Comparison of ENCODE assay signal across 9 cellular contexts in the genomic region with DNA sequence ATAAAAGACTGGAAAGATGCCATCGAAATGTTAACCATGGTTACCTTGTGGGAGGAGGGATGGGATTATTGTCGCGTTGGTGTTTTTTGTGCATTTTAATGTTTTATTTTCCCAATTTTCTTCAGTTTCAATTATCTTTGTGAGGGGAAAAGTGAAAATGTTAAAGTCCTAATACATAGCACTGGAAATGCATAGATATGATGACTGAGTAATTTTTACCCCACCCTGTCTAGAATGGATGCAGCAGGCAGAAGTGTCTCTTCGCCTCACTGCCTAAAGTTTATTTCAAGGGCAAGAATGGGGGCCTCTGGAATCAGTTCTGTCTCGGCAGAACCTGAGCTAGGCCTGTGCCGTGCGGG. TPM values are rescaled to one million over a fixed set of nuclear protein-coding genes. Genes with fewer than 3 reads are reported as not detected.
DNase-seq lines count a peak whose midpoint lies in the region; ATAC-seq and TF ChIP-seq lines count a peak whose summit lies in the region.
"Had no signal": no experiment of that assay in that cellular context is flagged by ENCODE, and none has a peak within 500 bp of the region (broad histone marks: within the 10 kb centered on the region; RNA-seq: fewer than 3 reads in every experiment).

No MANE protein-coding gene starts in this region.

- H3K23ac ChIP-seq in mesenchymal stem cell (ENCODE audit: low read length in 2 of 2) = no peak overlapping the region

- H3K4ac ChIP-seq in mesenchymal stem cell (ENCODE audit: low read depth in 1 of 2, low read length in 2 of 2) = no peak overlapping the region

- no peak for ATAC-seq in HCT116
- ATAC-seq in foreskin keratinocyte = no peak

- H4K20me1 ChIP-seq in HCT116 (ENCODE audit: insufficient read depth) = no peaks in the 10 kb centered on the region

- no peak overlapping the region for H2BK15ac ChIP-seq in mesenchymal stem cell (ENCODE audit: low read depth, poor library complexity, severe bottlenecking)

- no peaks in the 10 kb centered on the region for H3K79me2 ChIP-seq in HCT116 (ENCODE audit: insufficient read depth, low read length)

- H3K4me3 ChIP-seq in BE2C (ENCODE audit: low read depth, low read length) = peak overlapping the region; percentile 59
- peak overlapping the region; percentile 43 to 68 for H3K4me3 ChIP-seq in HCT116 (replicated peaks in 1 of 2; ENCODE audit: low read depth in 1 of 2, low read length in 2 of 2)
- H3K4me3 ChIP-seq in mesenchymal stem cell (ENCODE audit: insufficient read depth in 1 of 2, low read depth in 1 of 2, low read length in 2 of 2) = peak overlapping the region in 1 of 2 experiments; percentile 62

- peak overlapping the region; percentile 95 for H3K4me2 ChIP-seq in HCT116 (ENCODE audit: low read length)
- peak overlapping the region; percentile 94 for H3K4me2 ChIP-seq in mesenchymal stem cell (ENCODE audit: low read length, poor library complexity, severe bottlenecking)

- H3K79me1 ChIP-seq in mesenchymal stem cell (replicated peaks; ENCODE audit: low read length, poor library complexity, severe bottlenecking) = no peaks in the 10 kb centered on the region

- H2BK5ac ChIP-seq in mesenchymal stem cell (ENCODE audit: low read depth, low read length, poor library complexity, severe bottlenecking) = no peak overlapping the region

- peaks cover 12% of the 10 kb centered on the region for H3K4me1 Mint-ChIP-seq in activated T-helper 2 cell treated with anti-CD3 and anti-CD28 coated beads, Interferon-gamma antibody, Interleukin-2, Interleukin-4, amounts not matched to agents 10 μg/mL and 5 μg/mL and 100 μg/mL, durations not matched to agents 14 hours and 24 hours and 36 hours (ENCODE audit: low read depth)

- peaks cover 64% of the 10 kb centered on the region for H3K27me3 ChIP-seq in BE2C
- H3K27me3 ChIP-seq in HCT116 (ENCODE audit: insufficient read depth, low read length) = no peaks in the 10 kb centered on the region
- peaks cover 64 to 75% of the 10 kb centered on the region in 2 experiments for H3K27me3 ChIP-seq in mesenchymal stem cell (ENCODE audit: control insufficient read depth in 1 of 2, insufficient read depth in 1 of 2, low read length in 2 of 2)
- peaks cover 76% of the 10 kb centered on the region for H3K27me3 ChIP-seq in foreskin keratinocyte

- intact Hi-C loops in HCT116 (cut with micrococcal nuclease) = loop anchor here (5.0 kb wide), 2 partner anchors 42 to 267 kb away; no protein-coding TSS in a partner anchor
- intact Hi-C loops in activated T-helper 2 cell treated with anti-CD3 and anti-CD28 coated beads, Interferon-gamma antibody, Interleukin-2, Interleukin-4, amounts not matched to agents 10 μg/mL and 5 μg/mL and 100 μg/mL, durations not matched to agents 14 hours and 24 hours and 36 hours (cut with micrococcal nuclease) = no loop called here

- BruUV-seq in HCT116 (replicated peaks; lab: Mats Ljungman, UMichigan) = no TSS peak

- no peak overlapping the region for H3K18ac ChIP-seq in mesenchymal stem cell (ENCODE audit: low read depth in 1 of 2, low read length in 2 of 2)

- peak overlapping the region; percentile 21 for H3K27ac ChIP-seq in HCT116 (ENCODE audit: low read depth, low read length)
- no peak overlapping the region for H3K27ac ChIP-seq in mesenchymal stem cell (ENCODE audit: low read length, poor library complexity, severe bottlenecking)
- no peak overlapping the region for H3K27ac ChIP-seq in foreskin keratinocyte

- H3K27ac Mint-ChIP-seq in activated T-helper 2 cell treated with anti-CD3 and anti-CD28 coated beads, Interferon-gamma antibody, Interleukin-2, Interleukin-4, amounts not matched to agents 10 μg/mL and 5 μg/mL and 100 μg/mL, durations not matched to agents 14 hours and 24 hours and 36 hours = no peak overlapping the region

- peaks cover 71% of the 10 kb centered on the region for H3K27me3 Mint-ChIP-seq in activated T-helper 2 cell treated with anti-CD3 and anti-CD28 coated beads, Interferon-gamma antibody, Interleukin-2, Interleukin-4, amounts not matched to agents 10 μg/mL and 5 μg/mL and 100 μg/mL, durations not matched to agents 14 hours and 24 hours and 36 hours (ENCODE audit: low read depth)

- DNase-seq in BE2C (no peak), HCT116 (ENCODE audit: low read depth, low spot score) (no peak), mesenchymal stem cell (no peak), dermis blood vessel endothelial cell (no peak), NCI-H748 treated with DMSO at 0.1 percent for 48 hours (lab: John Stamatoyannopoulos, UW) (no peak), foreskin keratinocyte (no peak), NCI-H2107 treated with DMSO at 0.1 percent for 48 hours (lab: John Stamatoyannopoulos, UW; ENCODE audit: unreplicated experiment) (no peak)
- DNase-seq in activated T-helper 2 cell treated with anti-CD3 and anti-CD28 coated beads, Interferon-gamma antibody, Interleukin-2, Interleukin-4, amounts not matched to agents 10 μg/mL and 5 μg/mL and 100 μg/mL, durations not matched to agents 14 hours and 24 hours and 36 hours (ENCODE audit: low spot score) = no peak

- H4K91ac ChIP-seq in mesenchymal stem cell (ENCODE audit: low read length) = no peak overlapping the region

- CTCF ChIA-PET in HCT116 (lab: Charles Lee) = interaction anchor here (0.6 to 5.7 kb wide), 31 partner anchors 9 to 607 kb away, joined by 3 to 82 read pairs (median 5); a partner anchor contains a TSS

- POLR2A ChIA-PET in HCT116 (lab: Charles Lee) = interaction anchor here (0.8 to 1.2 kb wide), 6 partner anchors 9 to 384 kb away, joined by 3 to 4 read pairs (median 3); no protein-coding TSS in a partner anchor

- 0 out of 2 replicates have a peak, but pooled peaks cover 4% of the 10 kb centered on the region for H3K9me3 ChIP-seq in BE2C
- no peaks in the 10 kb centered on the region for H3K9me3 ChIP-seq in HCT116 (ENCODE audit: control insufficient read depth in 1 of 2, insufficient read depth in 1 of 2, low read depth in 1 of 2, low read length in 2 of 2)
- no peaks in the 10 kb centered on the region for H3K9me3 ChIP-seq in mesenchymal stem cell (ENCODE audit: control insufficient read depth, low read length)

- no peak overlapping the region for H2AK5ac ChIP-seq in mesenchymal stem cell (ENCODE audit: low read length, severe bottlenecking)

- H3K4me3 Mint-ChIP-seq in activated T-helper 2 cell treated with anti-CD3 and anti-CD28 coated beads, Interferon-gamma antibody, Interleukin-2, Interleukin-4, amounts not matched to agents 10 μg/mL and 5 μg/mL and 100 μg/mL, durations not matched to agents 14 hours and 24 hours and 36 hours (ENCODE audit: low read depth) = peak overlapping the region; percentile 47

- RAD21 ChIA-PET in HCT116 (lab: Charles Lee; ENCODE audit: low non-redundant PET in 1 of 2, low total read pairs in 2 of 2, uncharacterized antibody in 2 of 2, unreplicated experiment in 2 of 2) = interaction anchor here (1.0 to 1.2 kb wide), 3 partner anchors 20 to 341 kb away, joined by 4 to 5 read pairs (median 4); a partner anchor contains a TSS

- TF ChIP-seq CTCF in BE2C (IDR thresholded peaks at IDR 0.05; ENCODE audit: low read depth, low read length) (no peak), HCT116 (IDR thresholded peaks at IDR 0.05 in 2 of 3, conservative IDR thresholded peaks at IDR 0.05 in 1 of 3; ENCODE audit: borderline replicate concordance in 1 of 3, insufficient read depth in 1 of 3, low read depth in 2 of 3, low read length in 2 of 3) (no peak), foreskin keratinocyte (conservative IDR thresholded peaks at IDR 0.05) (no peak)

- H3K14ac ChIP-seq in mesenchymal stem cell (ENCODE audit: low read length in 2 of 2) = no peak overlapping the region

- no peak overlapping the region for H2BK120ac ChIP-seq in mesenchymal stem cell (ENCODE audit: low read depth, low read length)

- no peak for TF ChIP-seq POLR2A in HCT116 (IDR thresholded peaks at IDR 0.05; ENCODE audit: borderline replicate concordance, extremely low read depth, insufficient read depth, insufficient read length)

- H3K4me1 ChIP-seq in BE2C (no peaks in the 10 kb centered on the region), HCT116 (ENCODE audit: control insufficient read depth in 1 of 2, insufficient read depth in 2 of 2, low read length in 2 of 2) (peaks cover 6 to 18% of the 10 kb centered on the region in 2 experiments; a peak in 3 of 4 replicates), mesenchymal stem cell (ENCODE audit: control insufficient read depth, insufficient read depth, low read depth, low read length) (peaks cover 33% of the 10 kb centered on the region), foreskin keratinocyte (no peaks in the 10 kb centered on the region)

- no peaks in the 10 kb centered on the region for H3K36me3 Mint-ChIP-seq in activated T-helper 2 cell treated with anti-CD3 and anti-CD28 coated beads, Interferon-gamma antibody, Interleukin-2, Interleukin-4, amounts not matched to agents 10 μg/mL and 5 μg/mL and 100 μg/mL, durations not matched to agents 14 hours and 24 hours and 36 hours (ENCODE audit: low read depth)

- no peaks in the 10 kb centered on the region for H3K9me3 Mint-ChIP-seq in activated T-helper 2 cell treated with anti-CD3 and anti-CD28 coated beads, Interferon-gamma antibody, Interleukin-2, Interleukin-4, amounts not matched to agents 10 μg/mL and 5 μg/mL and 100 μg/mL, durations not matched to agents 14 hours and 24 hours and 36 hours

- no peak overlapping the region for H2BK12ac ChIP-seq in mesenchymal stem cell (ENCODE audit: low read length in 2 of 2)

- no peaks in the 10 kb centered on the region for H3K36me3 ChIP-seq in BE2C
- H3K36me3 ChIP-seq in HCT116 (ENCODE audit: control insufficient read depth in 1 of 2, insufficient read depth in 2 of 2, low read length in 2 of 2) = no peaks in the 10 kb centered on the region
- no peaks in the 10 kb centered on the region for H3K36me3 ChIP-seq in mesenchymal stem cell (ENCODE audit: control insufficient read depth in 1 of 2, insufficient read depth in 2 of 2, low read depth in 1 of 2, low read length in 2 of 2)

- H2AFZ ChIP-seq in HCT116 (ENCODE audit: low read depth, low read length, poor library complexity, severe bottlenecking) (peak overlapping the region; percentile 88), mesenchymal stem cell (ENCODE audit: low read depth, low read length) (no peak overlapping the region)

- H4K8ac ChIP-seq in mesenchymal stem cell (ENCODE audit: low read length) = no peak overlapping the region

- TF ChIP-seq RAD21 in HCT116 (IDR thresholded peaks at IDR 0.05; ENCODE audit: low read depth) = no peak

- no peaks in the 10 kb centered on the region for H3K9me2 ChIP-seq in HCT116 (ENCODE audit: insufficient read depth)

- WGBS in mesenchymal stem cell = 49% methylated on average over 7 of the region's 7 CpGs

- H3K9ac ChIP-seq in HCT116 (ENCODE audit: low read length) = peak overlapping the region; percentile 70
- H3K9ac ChIP-seq in mesenchymal stem cell (ENCODE audit: low read length) = no peak overlapping the region

RNA-seq across cellular contexts. Expression of a gene that starts 11.5 kb away (rescaled TPM):
- polyA plus RNA-seq in BE2C (2012; ENCODE audit: insufficient read depth, insufficient read length, low read depth) = not detected
- total RNA-seq in HCT116 (2021; ENCODE audit: unreplicated experiment) (not detected), dermis blood vessel endothelial cell (not detected in 2 replicates), foreskin keratinocyte (0.42 and 0.88 TPM in 2 replicates)
- polyA plus RNA-seq in HCT116 (2012) = 0.07 TPM in 1 of 2 replicates, not detected in the other
- not detected in 2 replicates for total RNA-seq in activated T-helper 2 cell treated with anti-CD3 and anti-CD28 coated beads, Interferon-gamma antibody, Interleukin-2, Interleukin-4, amounts not matched to agents 10 μg/mL and 5 μg/mL and 100 μg/mL, durations not matched to agents 14 hours and 24 hours and 36 hours
- 0.07 TPM for polyA plus RNA-seq in mesenchymal stem cell (2013, experiment 1 of 2)
- polyA plus RNA-seq in mesenchymal stem cell (2013, experiment 2 of 2) = not detected
- 0.60 and 0.78 TPM in 2 replicates for polyA plus RNA-seq in foreskin keratinocyte
- total RNA-seq: lung microvascular endothelial cell had no signal

RNA-seq across cellular contexts. Expression of a gene that starts 11.5 kb away (rescaled TPM):
- polyA plus RNA-seq in BE2C (2012; ENCODE audit: insufficient read depth, insufficient read length, low read depth) = not detected
- total RNA-seq in HCT116 (2021; ENCODE audit: unreplicated experiment) (0.93 TPM), dermis blood vessel endothelial cell (under 0.01 TPM in 1 of 2 replicates, not detected in the other), foreskin keratinocyte (0.25 and 0.92 TPM in 2 replicates)
- polyA plus RNA-seq in HCT116 (2012) = 0.06 and 0.27 TPM in 2 replicates
- total RNA-seq in activated T-helper 2 cell treated with anti-CD3 and anti-CD28 coated beads, Interferon-gamma antibody, Interleukin-2, Interleukin-4, amounts not matched to agents 10 μg/mL and 5 μg/mL and 100 μg/mL, durations not matched to agents 14 hours and 24 hours and 36 hours = not detected in 2 replicates
- not detected for polyA plus RNA-seq in mesenchymal stem cell (2013, experiment 1 of 2)
- 0.04 TPM for polyA plus RNA-seq in mesenchymal stem cell (2013, experiment 2 of 2)
- polyA plus RNA-seq in foreskin keratinocyte = 0.04 and 0.12 TPM in 2 replicates
- total RNA-seq: lung microvascular endothelial cell had no signal
